Comparison of ENCODE assay signal across 14 cellular contexts in the genomic region with DNA sequence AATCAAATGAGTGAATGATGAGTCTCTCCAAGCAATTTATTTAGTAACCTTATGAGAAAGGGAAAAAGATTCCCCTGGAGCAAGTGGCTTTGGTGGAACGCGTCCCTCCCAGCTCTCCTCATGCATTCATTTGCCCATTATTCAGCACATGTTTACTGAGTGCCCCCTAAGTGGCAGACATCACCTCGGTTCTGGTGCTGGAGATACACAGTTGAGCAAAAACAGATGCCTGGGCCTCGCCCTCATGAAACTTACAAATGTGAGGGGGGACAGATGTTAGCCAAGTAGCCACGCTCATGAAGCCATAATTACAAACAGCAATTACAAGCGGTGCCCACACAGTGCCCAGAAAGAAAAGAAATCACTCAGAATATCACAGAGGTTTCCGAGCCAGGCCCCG. TPM values are rescaled to one million over a fixed set of nuclear protein-coding genes. Genes with fewer than 3 reads are reported as not detected.
A peak's percentile ranks its signal among the peaks of the same experiment; 100 is the strongest.
DNase-seq lines count a peak whose midpoint lies in the region; ATAC-seq, FAIRE-seq and TF ChIP-seq lines count a peak whose summit lies in the region.
"Had no signal": no experiment of that assay in that cellular context is flagged by ENCODE, and none has a peak within 500 bp of the region (broad histone marks: within the 10 kb centered on the region; RNA-seq: fewer than 3 reads in every experiment).

No MANE protein-coding gene starts in this region.

- TF ChIP-seq CTCF in GM06990 (IDR thresholded peaks at IDR 0.05; ENCODE audit: insufficient read depth, low read length, poor library complexity, severe bottlenecking) (no peak), GM12878 (IDR thresholded peaks at IDR 0.05 in 2 of 3, conservative IDR thresholded peaks at IDR 0.05 in 1 of 3; ENCODE audit: control insufficient read depth in 2 of 3, extremely low read depth in 1 of 3, insufficient read depth in 1 of 3, low read depth in 3 of 3, low read length in 3 of 3) (no peak)

- in situ Hi-C loops in GM12878 (cut with MboI), result no loop called here

- H3K4me3 Mint-ChIP-seq in naive thymus-derived CD8-positive, alpha-beta T cell, result peak overlapping the region; percentile 80 to 93 (median 90)

- no peak for TF ChIP-seq EP300 in GM12878 (IDR thresholded peaks at IDR 0.05; ENCODE audit: borderline replicate concordance in 1 of 2, control insufficient read depth in 1 of 2, low read depth in 2 of 2, low read length in 2 of 2)

- no peaks in the 10 kb centered on the region for H3K9me3 Mint-ChIP-seq in naive thymus-derived CD8-positive, alpha-beta T cell

- TF ChIP-seq RAD21 in GM12878 (IDR thresholded peaks at IDR 0.05; ENCODE audit: insufficient read depth, low read depth, low read length), result no peak

- no peaks in the 10 kb centered on the region for H3K79me2 ChIP-seq in GM12878 (ENCODE audit: control insufficient read depth, insufficient read depth, low read length)

- H3K36me3 Mint-ChIP-seq in naive thymus-derived CD8-positive, alpha-beta T cell, result no peaks in the 10 kb centered on the region

- RAD21 ChIA-PET in GM12878 (lab: Charles Lee; ENCODE audit: unreplicated experiment), result interaction anchor here (2.4 kb wide), 1 partner anchor 42 kb away, joined by 7 read pairs; no protein-coding TSS in a partner anchor

- H2AFZ ChIP-seq in GM12878 (ENCODE audit: control insufficient read depth, low read depth, low read length), result peak overlapping the region; percentile 76

- FAIRE-seq in GM12878 (lab: Jason Lieb, UNC), result no peak

- peaks cover 13 to 27% (median 23%) of the 10 kb centered on the region in 4 donors for H3K4me1 Mint-ChIP-seq in naive thymus-derived CD8-positive, alpha-beta T cell

- WGBS in GM12878 (ENCODE audit: insufficient coverage, insufficient replicate concordance, low lambda C conversion rate, missing lambda C conversion rate), result 54% methylated on average over 8 of the region's 8 CpGs

- no peaks in the 10 kb centered on the region for H3K27me3 Mint-ChIP-seq in naive thymus-derived CD8-positive, alpha-beta T cell

- H3K9me3 ChIP-seq in GM12878 (replicated peaks; ENCODE audit: control insufficient read depth, insufficient read depth, low read length), result no peaks in the 10 kb centered on the region
- H3K9me3 ChIP-seq: MG63 had no signal

- TF ChIP-seq POLR2A in GM12878 (IDR thresholded peaks at IDR 0.05; ENCODE audit: low read depth, low read length), result no peak

- no peak overlapping the region for H3K9ac ChIP-seq in GM12878 (ENCODE audit: control insufficient read depth, insufficient read depth, low read length)

- DNase-seq in DMS 273 (lab: John Stamatoyannopoulos, UW; ENCODE audit: unreplicated experiment), result peak; percentile 55
- no peak for DNase-seq in DMS 273 treated with DMSO at 0.1 percent for 48 hours (lab: John Stamatoyannopoulos, UW)
- DNase-seq in GM06990 (ENCODE audit: extremely low read depth, insufficient read length), result no peak
- DNase-seq in GM12878 (ENCODE audit: low read depth, low spot score), result no peak
- peak in 1 of 10 donors; percentile 9 for DNase-seq in naive thymus-derived CD8-positive, alpha-beta T cell
- DNase-seq in AG08396 (ENCODE audit: low spot score), result no peak
- DNase-seq in activated gamma-delta T cell treated with Interleukin-2 at 50 U/mL for 16 hours, result no peak
- DNase-seq: MG63 had no signal

- CTCF ChIA-PET in GM12878 (lab: Yijun Ruan, JAX), result interaction anchor here (0.9 to 1.6 kb wide), 4 partner anchors 17 to 101 kb away, joined by 3 to 4 read pairs (median 4); no protein-coding TSS in a partner anchor

- no peaks in the 10 kb centered on the region for H4K20me1 ChIP-seq in GM12878 (ENCODE audit: control insufficient read depth, insufficient read depth)

- H3K27ac Mint-ChIP-seq in naive thymus-derived CD8-positive, alpha-beta T cell, result peak overlapping the region; percentile 87 to 99 (median 95)

- intact Hi-C loops in GM12878 (cut with micrococcal nuclease; ENCODE audit: unreplicated experiment), result no loop called here

- H3K27me3 ChIP-seq in GM06990 (replicated peaks; ENCODE audit: control insufficient read depth, insufficient read depth, low read length), result no peaks in the 10 kb centered on the region
- H3K27me3 ChIP-seq in GM12878 (replicated peaks in 1 of 2; ENCODE audit: control insufficient read depth in 2 of 2, insufficient read depth in 2 of 2, low read length in 1 of 2), result no peaks in the 10 kb centered on the region; a peak in 1 of 4 replicates
- H3K27me3 ChIP-seq: MG63 had no signal

- peak overlapping the region; percentile 34 for H3K4me3 ChIP-seq in GM06990 (replicated peaks; ENCODE audit: low read depth, low read length)
- H3K4me3 ChIP-seq in GM12878, result peak overlapping the region; percentile 24; the same call in 1 of the 2 replicates
- H3K4me3 ChIP-seq: MG63, skin epidermis had no signal

- BruUV-seq in GM12878 (replicated peaks; lab: Mats Ljungman, UMichigan), result no TSS peak

- POLR2A ChIA-PET in GM12878 (lab: Charles Lee), result interaction anchor here (1.0 kb wide), 1 partner anchor 15 kb away, joined by 3 read pairs; no protein-coding TSS in a partner anchor
- POLR2A ChIA-PET in naive thymus-derived CD8-positive, alpha-beta T cell (lab: Charles Lee), result interaction anchor here (0.7 to 1.8 kb wide), 2 partner anchors 53 to 174 kb away, joined by 3 to 4 read pairs; no protein-coding TSS in a partner anchor

- SMC1A ChIA-PET in GM12878 (lab: Charles Lee; ENCODE audit: uncharacterized antibody, unreplicated experiment), result no interaction called here

- H3K4me2 ChIP-seq in GM12878 (ENCODE audit: control insufficient read depth, insufficient read depth), result peak overlapping the region; percentile 28; the same call in 1 of the 2 replicates

- H3K27ac ChIP-seq in GM12878 (ENCODE audit: control insufficient read depth, insufficient read depth), result no peak overlapping the region
- H3K27ac ChIP-seq: 22Rv1, HL-60 had no signal

- ATAC-seq in GM12878, result peak; percentile 3; the same call in 1 of the 3 replicates
- ATAC-seq in naive thymus-derived CD8-positive, alpha-beta T cell, result peak; percentile 12 to 13
- no peak for ATAC-seq in GM21619 (IDR thresholded peaks at IDR 0.05; ENCODE audit: unreplicated experiment)

- H3K36me3 ChIP-seq in GM06990 (ENCODE audit: control insufficient read depth, insufficient read depth, low read length) (no peaks in the 10 kb centered on the region), GM12878 (ENCODE audit: control insufficient read depth in 2 of 2, insufficient read depth in 2 of 2, low read length in 1 of 2) (no peaks in the 10 kb centered on the region)
- H3K36me3 ChIP-seq: MG63 had no signal

- peaks cover 2% of the 10 kb centered on the region for H3K4me1 ChIP-seq in GM12878 (ENCODE audit: control insufficient read depth, insufficient read depth, low read length)

TF ChIP-seq in GM12878, 131 proteins besides CTCF, POLR2A, EP300 and RAD21 (continues in another document):
- TF ChIP-seq, protein P1, sequence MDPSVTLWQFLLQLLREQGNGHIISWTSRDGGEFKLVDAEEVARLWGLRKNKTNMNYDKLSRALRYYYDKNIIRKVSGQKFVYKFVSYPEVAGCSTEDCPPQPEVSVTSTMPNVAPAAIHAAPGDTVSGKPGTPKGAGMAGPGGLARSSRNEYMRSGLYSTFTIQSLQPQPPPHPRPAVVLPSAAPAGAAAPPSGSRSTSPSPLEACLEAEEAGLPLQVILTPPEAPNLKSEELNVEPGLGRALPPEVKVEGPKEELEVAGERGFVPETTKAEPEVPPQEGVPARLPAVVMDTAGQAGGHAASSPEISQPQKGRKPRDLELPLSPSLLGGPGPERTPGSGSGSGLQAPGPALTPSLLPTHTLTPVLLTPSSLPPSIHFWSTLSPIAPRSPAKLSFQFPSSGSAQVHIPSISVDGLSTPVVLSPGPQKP (IDR thresholded peaks at IDR 0.05; ENCODE audit: low read depth, low read length), result no peak
- TF ChIP-seq GATAD2B (conservative IDR thresholded peaks at IDR 0.05; ENCODE audit: low read depth) (no peak), RELA (IDR thresholded peaks at IDR 0.05; ENCODE audit: borderline replicate concordance, partially characterized antibody) (no peak), MAX (IDR thresholded peaks at IDR 0.05; ENCODE audit: low read depth, low read length) (no peak)
- TF ChIP-seq, protein P2, sequence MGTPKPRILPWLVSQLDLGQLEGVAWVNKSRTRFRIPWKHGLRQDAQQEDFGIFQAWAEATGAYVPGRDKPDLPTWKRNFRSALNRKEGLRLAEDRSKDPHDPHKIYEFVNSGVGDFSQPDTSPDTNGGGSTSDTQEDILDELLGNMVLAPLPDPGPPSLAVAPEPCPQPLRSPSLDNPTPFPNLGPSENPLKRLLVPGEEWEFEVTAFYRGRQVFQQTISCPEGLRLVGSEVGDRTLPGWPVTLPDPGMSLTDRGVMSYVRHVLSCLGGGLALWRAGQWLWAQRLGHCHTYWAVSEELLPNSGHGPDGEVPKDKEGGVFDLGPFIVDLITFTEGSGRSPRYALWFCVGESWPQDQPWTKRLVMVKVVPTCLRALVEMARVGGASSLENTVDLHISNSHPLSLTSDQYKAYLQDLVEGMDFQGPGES (IDR thresholded peaks at IDR 0.05), result no peak

RNA-seq across cellular contexts. Expression of gene CIBAR2, which starts 45.1 kb away (rescaled TPM):
- total RNA-seq in GM12878 (2013; cell fraction: nucleolus; rRNA removed), result not detected in 2 replicates
- total RNA-seq in GM12878 (2014; rRNA removed) (0.27 TPM in 1 of 2 replicates, not detected in the other), GM12878 (2014; rRNA removed; fragmentation: Illumina TruSeq; extraction: Trizol) (not detected in 2 replicates), GM12878 (2021) (not detected in 2 replicates)
- polyA plus RNA-seq in GM12878 (2011; ENCODE audit: low read depth), result not detected
- polyA plus RNA-seq in GM12878 (2011; rRNA removed) (not detected in 2 replicates), GM12878 (2014; fragmentation: Illumina TruSeq; extraction: Trizol) (0.16 TPM in 1 of 2 replicates, not detected in the other), GM12878 (2014; fragmentation: Nextera tagmentation; extraction: Ambion mirVana) (under 1 TPM; 0.05 to 0.07 TPM), GM12878 (2014; rRNA removed) (0.19 TPM in 1 of 2 replicates, not detected in the other), GM12878 (2016; fragmentation: Nextera tagmentation; extraction: Ambion mirVana) (not detected)
- not detected in 2 replicates for polyA plus RNA-seq in GM12878 (2011; cell fraction: cytosol; rRNA removed)
- polyA plus RNA-seq in GM12878 (2011; cell fraction: nucleus; rRNA removed), result 0.07 TPM in 1 of 2 replicates, not detected in the other
- polyA plus RNA-seq in GM12878 (2012), result 0.44 and 0.88 TPM in 2 replicates
- not detected in 2 replicates for polyA minus RNA-seq in GM12878 (2011; rRNA and poly(A)+ RNA removed)
- polyA minus RNA-seq in GM12878 (2011; cell fraction: cytosol; rRNA and poly(A)+ RNA removed), result not detected in 2 replicates
- not detected in 2 replicates for polyA minus RNA-seq in GM12878 (2011; cell fraction: nucleus; rRNA and poly(A)+ RNA removed)
- total RNA-seq in naive thymus-derived CD8-positive, alpha-beta T cell, result not detected
- not detected for polyA plus RNA-seq in naive thymus-derived CD8-positive, alpha-beta T cell
- total RNA-seq: epithelial cell of proximal tubule, ureter had no signal
